8 cellular contexts compared by ENCODE assay signal in the genomic region with DNA sequence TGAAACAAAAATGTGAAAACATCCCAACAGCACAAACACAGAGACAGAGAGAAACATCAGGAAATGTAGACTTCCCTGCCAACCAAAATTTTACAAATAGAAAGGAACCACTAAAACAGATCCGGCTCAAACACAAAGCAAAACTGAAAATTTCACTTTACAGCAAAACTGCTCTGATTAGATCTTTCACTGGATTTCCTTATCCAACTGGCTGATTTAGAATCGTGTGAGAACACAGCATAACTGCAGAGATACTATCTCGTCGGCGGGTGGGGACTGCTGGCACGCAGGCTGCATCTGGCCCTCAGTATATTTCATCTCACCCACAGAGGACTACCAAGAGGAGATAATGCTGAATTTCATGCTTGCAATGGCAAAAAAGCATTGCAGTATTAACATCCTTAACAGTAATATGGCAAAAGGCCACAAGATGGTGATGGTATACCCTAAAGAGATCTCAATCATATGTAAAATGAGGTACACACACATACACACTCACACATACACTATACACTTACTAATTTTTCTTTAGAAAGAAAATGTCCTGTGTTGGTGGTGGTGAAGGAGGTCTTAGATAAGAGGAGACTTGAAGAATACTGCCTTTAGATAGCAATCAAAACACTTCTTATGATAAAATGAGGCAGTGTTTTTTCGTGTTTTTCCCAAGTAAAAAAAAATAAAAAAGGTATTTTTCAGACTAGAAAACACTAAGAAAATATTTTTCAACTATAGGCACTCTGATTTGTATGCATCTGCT. TPM values are rescaled to one million over a fixed set of nuclear protein-coding genes. Genes with fewer than 3 reads are reported as not detected.
A peak's percentile ranks its signal among the peaks of the same experiment; 100 is the strongest.
DNase-seq lines count a peak whose midpoint lies in the region; ATAC-seq and TF ChIP-seq lines count a peak whose summit lies in the region.

No MANE protein-coding gene starts in this region.

- DNase-seq in DMS153 (lab: John Stamatoyannopoulos, UW) (peak; percentile 63), NOMO-1 treated with DMSO at 0.1 percent for 48 hours (lab: John Stamatoyannopoulos, UW; ENCODE audit: unreplicated experiment) (peak; percentile 92), fibroblast of the aortic adventitia (ENCODE audit: low read depth) (peak; percentile 90), HK-2 (ENCODE audit: unreplicated experiment) (no peak)
- DNase-seq in activated T-cell treated with anti-CD3 and anti-CD28 coated beads, Interleukin-2, amount 50 U/mL, for 1 hour: peak; percentile 41

- H3K79me2 ChIP-seq in parathyroid adenoma: no peaks in the 10 kb centered on the region

- H3K9me3 ChIP-seq in parathyroid adenoma (ENCODE audit: control insufficient read depth, low read length): no peaks in the 10 kb centered on the region

- H3K9ac ChIP-seq in parathyroid adenoma: no peak overlapping the region

- TF ChIP-seq CTCF in fibroblast of the aortic adventitia (IDR thresholded peaks at IDR 0.05; ENCODE audit: insufficient read depth, low read length) (peak; percentile 56), parathyroid adenoma (IDR thresholded peaks at IDR 0.05) (peak; percentile 41)

- peak overlapping the region; percentile 82 for H3K27ac ChIP-seq in parathyroid adenoma

- H3K4me2 ChIP-seq in parathyroid adenoma (ENCODE audit: low read length): peak overlapping the region; percentile 60

- H3K4me1 ChIP-seq in parathyroid adenoma: peaks cover 5% of the 10 kb centered on the region

- ATAC-seq in GM19397 (IDR thresholded peaks at IDR 0.05; ENCODE audit: unreplicated experiment): peak; percentile 82
- ATAC-seq in HG03457 (IDR thresholded peaks at IDR 0.05; ENCODE audit: unreplicated experiment): peak; percentile 58

- no peaks in the 10 kb centered on the region for H3K36me3 ChIP-seq in parathyroid adenoma (ENCODE audit: control insufficient read depth, insufficient read depth, low read length)

- H3K4me3 ChIP-seq in fibroblast of the aortic adventitia (ENCODE audit: low read depth, low read length) (peak overlapping the region; percentile 59), parathyroid adenoma (ENCODE audit: low read depth, low read length) (peak overlapping the region; percentile 52)

- no peaks in the 10 kb centered on the region for H3K27me3 ChIP-seq in parathyroid adenoma (ENCODE audit: control insufficient read depth, insufficient read depth, low read length)

- H2AFZ ChIP-seq in parathyroid adenoma: peak overlapping the region; percentile 56

RNA-seq across cellular contexts. Expression of a gene that starts 10.6 kb away (rescaled TPM):
- 21.3 and 55.7 TPM in 2 replicates for total RNA-seq in fibroblast of the aortic adventitia (ENCODE audit: low replicate concordance)

RNA-seq across cellular contexts. Expression of a gene that starts 36.8 kb away (rescaled TPM):
- total RNA-seq in fibroblast of the aortic adventitia (ENCODE audit: low replicate concordance): 32.3 and 74.9 TPM in 2 replicates
